In the genomic region with DNA sequence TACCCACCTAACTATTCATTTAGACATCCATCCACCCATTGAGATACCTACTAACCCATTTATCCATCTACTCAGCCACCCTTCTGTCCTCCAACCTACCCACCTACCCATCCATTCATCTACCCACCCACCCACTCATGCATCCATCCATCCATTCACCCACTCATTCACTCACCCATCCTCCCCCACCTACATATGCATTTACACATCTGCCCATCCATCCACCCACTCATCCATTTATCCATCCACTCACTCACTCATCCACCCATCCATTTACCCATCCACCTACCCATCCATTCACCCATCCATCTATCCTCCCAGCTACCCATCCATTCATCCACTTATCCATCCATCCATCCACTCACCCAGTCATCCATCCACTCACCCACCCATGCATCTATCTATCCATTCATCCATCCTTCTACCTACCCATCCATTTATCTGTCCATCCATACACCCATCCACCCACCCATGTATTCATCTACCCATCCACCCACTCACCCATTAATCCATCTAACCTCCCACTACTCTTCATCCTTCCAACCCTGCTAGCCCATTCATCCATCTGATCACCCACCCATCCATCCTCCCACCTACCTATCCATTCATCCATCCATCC, we compare ENCODE assay signal across 28 cellular contexts.
"Had no signal": no experiment of that assay in that cellular context is flagged by ENCODE, and none has a peak within 500 bp of the region (broad histone marks: within the 10 kb centered on the region; RNA-seq: fewer than 3 reads in every experiment).

No MANE protein-coding gene starts in this region.

- DNase-seq: naive thymus-derived CD4-positive, alpha-beta T cell; natural killer cell; occipital lobe; ovary; posterior cingulate gyrus; psoas muscle; right cardiac atrium; right lobe of liver; sigmoid colon; small intestine; stimulated activated CD4-positive, alpha-beta T cell treated with anti-CD3 and anti-CD28 coated beads, Interleukin-12 subunit alpha, Interleukin-12 subunit beta, amount 100 ng/mL, for 4 hours; stimulated activated CD4-positive, alpha-beta T cell treated with anti-CD3 and anti-CD28 coated beads, Interleukin-1b, Interleukin-23, amount 100 ng/mL, for 48 hours; stimulated activated CD4-positive, alpha-beta T cell treated with anti-CD3 and anti-CD28 coated beads, Interleukin-4, amount 100 ng/mL, for 1 hour; stimulated activated CD4-positive, alpha-beta T cell treated with anti-CD3 and anti-CD28 coated beads, Interleukin-4, amount 100 ng/mL, for 4 hours; stimulated activated CD8-positive, alpha-beta memory T cell treated with anti-CD3 and anti-CD28 coated beads, Interleukin-4, amount 100 ng/mL, for 48 hours; stimulated activated naive CD4-positive, alpha-beta T cell; stimulated activated naive CD8-positive, alpha-beta T cell treated with anti-CD3 and anti-CD28 coated beads, Interleukin-15, amount 100 ng/mL, for 72 hours; stimulated activated naive CD8-positive, alpha-beta T cell treated with anti-CD3 and anti-CD28 coated beads, Interleukin-15, Interleukin-2, amounts not matched to agents 100 U/mL and 50 U/mL, for 24 hours; substantia nigra; testis; tibial artery; transverse colon; upper lobe of right lung had no signal

- H3K36me3 ChIP-seq: neural progenitor cell, ovary, right lobe of liver, sigmoid colon, suprapubic skin, tibial artery, transverse colon, upper lobe of right lung, vagina had no signal

- H3K9ac ChIP-seq: neural progenitor cell, parathyroid adenoma had no signal

- FAIRE-seq: small intestine had no signal

- H3K79me2 ChIP-seq: parathyroid adenoma had no signal

- ATAC-seq: naive thymus-derived CD4-positive, alpha-beta T cell; natural killer cell; psoas muscle; right cardiac atrium; right lobe of liver; stimulated activated memory B cell treated with anti-CD40 and anti-IgM and Interleukin-4, amounts not matched to agents 10 μg/mL and 1 μg/mL and 100 μg/mL, for 72 hours; stimulated activated naive CD8-positive, alpha-beta T cell treated with anti-CD3 and anti-CD28 coated beads, Interleukin-15, amount 100 ng/mL, for 72 hours; stimulated activated naive CD8-positive, alpha-beta T cell treated with anti-CD3 and anti-CD28 coated beads, Interleukin-15, Interleukin-2, amounts not matched to agents 100 U/mL and 50 U/mL, for 24 hours; upper lobe of right lung had no signal

- H3K9me3 ChIP-seq: ovary, psoas muscle, right lobe of liver, sigmoid colon, suprapubic skin, testis, tibial artery, transverse colon, upper lobe of right lung, vagina had no signal

- H3K27ac ChIP-seq: neural progenitor cell, ovary, parathyroid adenoma, psoas muscle, right lobe of liver, sigmoid colon, suprapubic skin, testis, tibial artery, transverse colon, upper lobe of right lung, vagina had no signal

- H3K4me3 ChIP-seq: neural progenitor cell, ovary, psoas muscle, right lobe of liver, sigmoid colon, suprapubic skin, testis, tibial artery, transverse colon, upper lobe of right lung, vagina had no signal

- H2AFZ ChIP-seq: neural progenitor cell, parathyroid adenoma had no signal

- H3K4me2 ChIP-seq: neural progenitor cell had no signal

- H3K4me1 ChIP-seq: parathyroid adenoma, psoas muscle, right lobe of liver, suprapubic skin, tibial artery, transverse colon, upper lobe of right lung, vagina had no signal

- H3K27me3 ChIP-seq: neural progenitor cell, ovary, right lobe of liver, sigmoid colon, suprapubic skin, testis, transverse colon, upper lobe of right lung, vagina had no signal
